8 cellular contexts compared by ENCODE assay signal in genomic region chr10:11742009-11742778, GRCh38. TPM values are rescaled to one million over a fixed set of nuclear protein-coding genes. Genes with fewer than 3 reads are reported as not detected.
DNase-seq lines count a peak whose midpoint lies in the region; ATAC-seq and TF ChIP-seq lines count a peak whose summit lies in the region.

A gene with protein sequence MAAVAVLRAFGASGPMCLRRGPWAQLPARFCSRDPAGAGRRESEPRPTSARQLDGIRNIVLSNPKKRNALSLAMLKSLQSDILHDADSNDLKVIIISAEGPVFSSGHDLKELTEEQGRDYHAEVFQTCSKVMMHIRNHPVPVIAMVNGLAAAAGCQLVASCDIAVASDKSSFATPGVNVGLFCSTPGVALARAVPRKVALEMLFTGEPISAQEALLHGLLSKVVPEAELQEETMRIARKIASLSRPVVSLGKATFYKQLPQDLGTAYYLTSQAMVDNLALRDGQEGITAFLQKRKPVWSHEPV (plus strand): TSS chr10:11742382. CDS start chr10:11742577, 195 bp downstream.

- H3K4me3 ChIP-seq in colonic mucosa: peak within 1 kb of the TSS; percentile 70

- H3K27me3 ChIP-seq in colonic mucosa: no peaks in the 10 kb centered on the region

- TF ChIP-seq POLR2A in GM18951 (IDR thresholded peaks at IDR 0.05; ENCODE audit: extremely low read depth, insufficient read depth, insufficient read length): peak; percentile 36

- no peaks in the 10 kb centered on the region for H3K36me3 ChIP-seq in colonic mucosa

- CTCF ChIA-PET in activated B cell treated with CpG ODN at 0.5 μM for 24 hours (lab: Charles Lee): interaction anchor here (1.2 kb wide), 1 partner anchor 15 kb away, joined by 3 read pairs; no protein-coding TSS in a partner anchor

- no peaks in the 10 kb centered on the region for H3K9me3 Mint-ChIP-seq in activated B cell treated with CpG ODN at 0.5 μM for 24 hours

- H3K27ac Mint-ChIP-seq in activated B cell treated with CpG ODN at 0.5 μM for 24 hours: peak within 1 kb of the TSS; percentile 41

- peak; percentile 59 for ATAC-seq in HG03280 (IDR thresholded peaks at IDR 0.05; ENCODE audit: unreplicated experiment)
- peak; percentile 91 for ATAC-seq in activated B cell treated with CpG ODN at 0.5 μM for 24 hours (ENCODE audit: low read depth)

- no peaks in the 10 kb centered on the region for H3K36me3 Mint-ChIP-seq in activated B cell treated with CpG ODN at 0.5 μM for 24 hours (ENCODE audit: low read depth)

- H3K4me3 Mint-ChIP-seq in activated B cell treated with CpG ODN at 0.5 μM for 24 hours: peak within 1 kb of the TSS; percentile 77

- H3K4me1 ChIP-seq in colonic mucosa: peaks cover 3% of the 10 kb centered on the region

- H3K27ac ChIP-seq in colonic mucosa: peak within 1 kb of the TSS; percentile 55

- DNase-seq in AG08396 (ENCODE audit: low spot score) (peak; percentile 92), activated B cell treated with CpG ODN at 0.5 μM for 24 hours (peak; percentile 69), colonic mucosa (peak; percentile 70), left kidney (ENCODE audit: low read depth, low spot score) (peak; percentile 70), NCI-H187 (lab: John Stamatoyannopoulos, UW) (no peak)
- DNase-seq in stimulated activated CD4-positive, alpha-beta T cell treated with anti-CD3 and anti-CD28 coated beads, Interleukin-4, amount 100 ng/mL, for 48 hours (ENCODE audit: low read depth in 2 of 2): peak; percentile 20 to 42

- in situ Hi-C loops in GM18951 (cut with MboI; ENCODE audit: low sequenced_read_pairs, unreplicated experiment): no loop called here

- POLR2A ChIA-PET in activated B cell treated with CpG ODN at 0.5 μM for 24 hours (lab: Charles Lee): no interaction called here

- H3K27me3 Mint-ChIP-seq in activated B cell treated with CpG ODN at 0.5 μM for 24 hours: no peaks in the 10 kb centered on the region

- TF ChIP-seq CTCF in activated B cell treated with CpG ODN at 0.5 μM for 24 hours (IDR thresholded peaks at IDR 0.05): no peak
- TF ChIP-seq CTCF in colonic mucosa (IDR thresholded peaks at IDR 0.05): no peak

- H3K4me1 Mint-ChIP-seq in activated B cell treated with CpG ODN at 0.5 μM for 24 hours: peaks cover 23% of the 10 kb centered on the region

- peak within 1 kb of the TSS in 1 of 2 donors; percentile 61 for H3K9ac ChIP-seq in colonic mucosa (ENCODE audit: low read depth in 2 of 2, low read length in 2 of 2)

- no peaks in the 10 kb centered on the region for H3K9me3 ChIP-seq in colonic mucosa

- intact Hi-C loops in activated B cell treated with CpG ODN at 0.5 μM for 24 hours (cut with micrococcal nuclease): loop anchor here (1.0 kb wide), 1 partner anchor 227 kb away; no protein-coding TSS in a partner anchor
- intact Hi-C loops in colonic mucosa (cut with DNase I): no loop called here

RNA-seq across cellular contexts. Expression of the gene that starts here (rescaled TPM):
- total RNA-seq in activated B cell treated with CpG ODN at 0.5 μM for 24 hours (10.1 and 12.5 TPM in 2 replicates), colonic mucosa (10 to 100 TPM; 14.0 to 17.6 TPM)

Comparison
In these comparisons a context has a peak if more than half of its experiments do, and no peak if none do; other contexts are left out.
1. DNase-seq: peak in AG08396 (single experiment), activated B cell treated with CpG ODN at 0.5 μM for 24 hours (single experiment), colonic mucosa (single experiment), left kidney (single experiment) and stimulated activated CD4-positive, alpha-beta T cell treated with anti-CD3 and anti-CD28 coated beads, Interleukin-4, amount 100 ng/mL, for 48 hours (2 of 2); none in NCI-H187 (0 of 2).